ENCODE assay signal across 14 cellular contexts in the genomic region with DNA sequence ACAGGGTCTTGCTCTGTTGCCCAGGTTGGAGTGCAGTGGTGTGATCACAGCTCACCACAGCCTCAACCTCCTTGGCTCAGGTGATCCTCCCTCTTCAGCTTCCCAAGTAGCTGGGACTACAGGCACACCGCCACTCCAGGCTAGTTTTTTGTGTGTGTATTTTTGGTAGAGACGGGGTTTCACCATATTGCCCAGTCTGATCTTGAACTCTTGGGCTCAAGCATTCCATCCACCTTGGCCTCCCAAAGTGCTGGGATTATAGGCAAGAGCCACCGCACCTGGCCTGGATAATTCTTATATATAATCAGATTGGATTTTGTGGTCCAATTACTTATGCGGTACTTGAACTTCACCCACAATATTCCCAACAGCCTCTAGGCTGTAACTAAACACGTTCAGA.
"Had no signal": no experiment of that assay in that cellular context is flagged by ENCODE, and none has a peak within 500 bp of the region (broad histone marks: within the 10 kb centered on the region; RNA-seq: fewer than 3 reads in every experiment).

No MANE protein-coding gene starts in this region.

- H3K4me3 Mint-ChIP-seq: activated CD4-positive, alpha-beta memory T cell treated with anti-CD3 and anti-CD28 coated beads, Interleukin-2, amount 10 ng/mL, durations not matched to agents 7 days and 5 days had no signal

- H3K27ac Mint-ChIP-seq: activated CD4-positive, alpha-beta memory T cell treated with anti-CD3 and anti-CD28 coated beads, Interleukin-2, amount 10 ng/mL, durations not matched to agents 7 days and 5 days had no signal

- H3K4me1 ChIP-seq: colonic mucosa had no signal

- H3K9me3 Mint-ChIP-seq: activated CD4-positive, alpha-beta memory T cell treated with anti-CD3 and anti-CD28 coated beads, Interleukin-2, amount 10 ng/mL, durations not matched to agents 7 days and 5 days had no signal

- DNase-seq: activated CD4-positive, alpha-beta memory T cell treated with anti-CD3 and anti-CD28 coated beads, Interleukin-2, amount 10 ng/mL, durations not matched to agents 7 days and 5 days; caudate nucleus; colonic mucosa; effector CD4-positive, alpha-beta T cell; gastrocnemius medialis; heart right ventricle; left lung; mesenchymal stem cell; stimulated activated CD4-positive, alpha-beta T cell treated with anti-CD3 and anti-CD28 coated beads, Interleukin-4, amount 100 ng/mL, for 4 hours; T-helper 9 cell; tibial artery had no signal

- ATAC-seq: gastrocnemius medialis, heart right ventricle, left lung had no signal

- H3K27me3 Mint-ChIP-seq: activated CD4-positive, alpha-beta memory T cell treated with anti-CD3 and anti-CD28 coated beads, Interleukin-2, amount 10 ng/mL, durations not matched to agents 7 days and 5 days had no signal

- H3K27me3 ChIP-seq: colonic mucosa, gastrocnemius medialis, heart right ventricle, left lung, right atrium auricular region, tibial artery had no signal

- H3K4me3 ChIP-seq: colonic mucosa, gastrocnemius medialis, heart right ventricle, left lung, right atrium auricular region, skin epidermis, tibial artery had no signal

- H3K27ac ChIP-seq: colonic mucosa, heart right ventricle, left lung, right atrium auricular region, skin epidermis, tibial artery had no signal

- H3K9me3 ChIP-seq: colonic mucosa, gastrocnemius medialis, heart right ventricle, left lung, right atrium auricular region, tibial artery had no signal

- H3K36me3 ChIP-seq: colonic mucosa had no signal

- FAIRE-seq: islet of Langerhans had no signal
